ENCODE assay signal across 27 cellular contexts in the genomic region with DNA sequence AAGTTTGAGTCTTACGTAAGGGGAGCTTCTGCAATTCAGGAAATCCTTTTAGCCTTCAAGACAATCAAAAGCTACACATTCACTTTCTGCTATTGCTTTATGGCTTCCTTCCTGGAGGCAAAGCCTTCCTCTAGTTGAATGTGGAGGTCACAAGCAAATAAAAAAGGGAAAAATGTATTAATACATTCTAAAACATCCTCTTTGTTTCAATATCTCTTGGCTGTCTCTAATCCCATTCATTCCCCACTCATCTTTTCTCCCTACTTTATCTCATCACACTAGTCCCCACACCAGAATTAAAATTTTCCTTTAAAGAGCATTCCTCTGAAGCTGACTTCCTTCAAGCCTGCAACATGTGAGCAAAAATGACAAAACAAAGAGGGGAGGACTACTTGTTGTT.
"Had no signal": no experiment of that assay in that cellular context is flagged by ENCODE, and none has a peak within 500 bp of the region (broad histone marks: within the 10 kb centered on the region; RNA-seq: fewer than 3 reads in every experiment).

No MANE protein-coding gene starts in this region.

- H3K27me3 ChIP-seq: breast epithelium, SJSA1 had no signal

- H3K4me3 Mint-ChIP-seq: activated CD8-positive, alpha-beta T cell treated with anti-CD3 and anti-CD28 coated beads, Interleukin-2, amount 10 ng/mL, durations not matched to agents 7 days and 5 days; activated naive CD4-positive, alpha-beta T cell treated with anti-CD3 and anti-CD28 coated beads, Interleukin-2, amount 50 U/mL, for 24 hours; activated T-cell treated with anti-CD3 and anti-CD28 coated beads, Interleukin-2, amount 50 U/mL, for 24 hours; activated T-helper 1 cell treated with anti-CD3 and anti-CD28 coated beads, Interleukin-12 subunit alpha, Interleukin-12 subunit beta, Interleukin-2, Interleukin-4 antibody, amounts not matched to agents 30 ng/mL and 10 ng/mL and 1 ng/mL, durations not matched to agents 14 hours and 24 hours and 36 hours; T-helper 1 cell treated with Interleukin-12 subunit alpha and Interleukin-12 subunit beta and Interleukin-4 antibody, amounts not matched to agents 30 μg/mL and 1 μg/mL, for 36 hours; WTC11 had no signal

- ATAC-seq: activated CD8-positive, alpha-beta T cell treated with anti-CD3 and anti-CD28 coated beads, Interleukin-2, amount 10 ng/mL, durations not matched to agents 7 days and 5 days; PC-3; WTC11 had no signal

- H3K4me2 ChIP-seq: KMS-11 had no signal

- H3K9me3 Mint-ChIP-seq: activated naive CD4-positive, alpha-beta T cell treated with anti-CD3 and anti-CD28 coated beads, Interleukin-2, amount 50 U/mL, for 24 hours; activated T-cell treated with anti-CD3 and anti-CD28 coated beads, Interleukin-2, amount 50 U/mL, for 24 hours; activated T-helper 1 cell treated with anti-CD3 and anti-CD28 coated beads, Interleukin-12 subunit alpha, Interleukin-12 subunit beta, Interleukin-2, Interleukin-4 antibody, amounts not matched to agents 30 ng/mL and 10 ng/mL and 1 ng/mL, durations not matched to agents 14 hours and 24 hours and 36 hours; T-helper 1 cell treated with Interleukin-12 subunit alpha and Interleukin-12 subunit beta and Interleukin-4 antibody, amounts not matched to agents 30 μg/mL and 1 μg/mL, for 36 hours had no signal

- DNase-seq: activated CD4-positive, alpha-beta T cell treated with anti-CD3 and anti-CD28 coated beads for 48 hours; activated CD4-positive, alpha-beta T cell treated with anti-CD3 and anti-CD28 coated beads, Interleukin-2, amount 50 U/mL, for 4 hours; activated CD4-positive, CD25-positive, alpha-beta regulatory T cell treated with anti-CD3 and anti-CD28 coated beads, Interleukin-2, amount 50 U/mL, for 72 hours; activated CD8-positive, alpha-beta T cell treated with anti-CD3 and anti-CD28 coated beads, Interleukin-2, amount 10 ng/mL, durations not matched to agents 7 days and 5 days; activated effector memory CD4-positive, alpha-beta T cell treated with Interleukin-2 at 50 U/mL for 16 hours; activated naive CD4-positive, alpha-beta T cell; activated T-cell treated with anti-CD3 and anti-CD28 coated beads, Interleukin-2, amount 50 U/mL, for 24 hours; aorta; caudate nucleus; MM.1S; NCI-H1048; NCI-H1417; NCI-H1930; NCI-H2171 treated with DMSO at 0.1 percent for 48 hours; NCI-H345; NCI-H510A; NCI-H526 treated with DMSO at 0.1 percent for 48 hours; NCI-H82; PC-3; SHP77 had no signal

- H3K27ac Mint-ChIP-seq: activated CD8-positive, alpha-beta T cell treated with anti-CD3 and anti-CD28 coated beads, Interleukin-2, amount 10 ng/mL, durations not matched to agents 7 days and 5 days; activated naive CD4-positive, alpha-beta T cell treated with anti-CD3 and anti-CD28 coated beads, Interleukin-2, amount 50 U/mL, for 24 hours; activated T-cell treated with anti-CD3 and anti-CD28 coated beads, Interleukin-2, amount 50 U/mL, for 24 hours; activated T-helper 1 cell treated with anti-CD3 and anti-CD28 coated beads, Interleukin-12 subunit alpha, Interleukin-12 subunit beta, Interleukin-2, Interleukin-4 antibody, amounts not matched to agents 30 ng/mL and 10 ng/mL and 1 ng/mL, durations not matched to agents 14 hours and 24 hours and 36 hours; T-helper 1 cell treated with Interleukin-12 subunit alpha and Interleukin-12 subunit beta and Interleukin-4 antibody, amounts not matched to agents 30 μg/mL and 1 μg/mL, for 36 hours; WTC11 had no signal

- H3K9ac ChIP-seq: KMS-11 had no signal

- H3K9me3 ChIP-seq: breast epithelium, SJSA1 had no signal

- H3K4me3 ChIP-seq: breast epithelium, SJSA1 had no signal

- H3K27ac ChIP-seq: breast epithelium, KMS-11, SJSA1 had no signal

- H3K4me1 ChIP-seq: breast epithelium, SJSA1 had no signal

- H3K36me3 ChIP-seq: breast epithelium, SJSA1 had no signal

- H3K36me3 Mint-ChIP-seq: activated naive CD4-positive, alpha-beta T cell treated with anti-CD3 and anti-CD28 coated beads, Interleukin-2, amount 50 U/mL, for 24 hours; WTC11 had no signal

- H3K4me1 Mint-ChIP-seq: activated naive CD4-positive, alpha-beta T cell treated with anti-CD3 and anti-CD28 coated beads, Interleukin-2, amount 50 U/mL, for 24 hours had no signal
